Comparison of ENCODE assay signal across 23 cellular contexts in genomic region chr3:33167284-33167683, GRCh38. TPM values are rescaled to one million over a fixed set of nuclear protein-coding genes. Genes with fewer than 3 reads are reported as not detected.
"Had no signal": no experiment of that assay in that cellular context is flagged by ENCODE, and none has a peak within 500 bp of the region (broad histone marks: within the 10 kb centered on the region; RNA-seq: fewer than 3 reads in every experiment).

No MANE protein-coding gene starts in this region.

- H3K27ac ChIP-seq: lower lobe of right lung, pancreas, upper lobe of right lung had no signal

- H3K9me3 Mint-ChIP-seq: activated CD8-positive, alpha-beta T cell treated with anti-CD3 and anti-CD28 coated beads for 36 hours; activated naive CD4-positive, alpha-beta T cell treated with anti-CD3 and anti-CD28 coated beads, Interleukin-2, amount 10 ng/mL, durations not matched to agents 7 days and 5 days; activated naive CD8-positive, alpha-beta T cell treated with anti-CD3 and anti-CD28 coated beads, Interleukin-2, amount 50 U/mL, for 24 hours; activated T-cell treated with anti-CD3 and anti-CD28 coated beads, Interleukin-2, amount 50 U/mL, for 24 hours; dendritic cell treated with granulocyte-macrophage colony-stimulating factor and Interleukin-4, amounts not matched to agents 40 ng/mL and 50 ng/mL, for 4 days; effector memory CD8-positive, alpha-beta T cell; neural crest cell; stimulated activated naive CD8-positive, alpha-beta T cell treated with anti-CD3 and anti-CD28 coated beads, Interleukin-15, amount 100 ng/mL, for 72 hours had no signal

- H3K36me3 ChIP-seq: esophagus squamous epithelium, lower lobe of right lung, pancreas, upper lobe of right lung had no signal

- H3K4me3 Mint-ChIP-seq: activated CD4-positive, alpha-beta T cell treated with anti-CD3 and anti-CD28 coated beads, Interleukin-2, amount 10 ng/mL, durations not matched to agents 24 days and 14 days; activated CD8-positive, alpha-beta T cell treated with anti-CD3 and anti-CD28 coated beads for 36 hours; activated naive CD4-positive, alpha-beta T cell treated with anti-CD3 and anti-CD28 coated beads, Interleukin-2, amount 10 ng/mL, durations not matched to agents 7 days and 5 days; activated naive CD8-positive, alpha-beta T cell treated with anti-CD3 and anti-CD28 coated beads, Interleukin-2, amount 50 U/mL, for 24 hours; activated T-cell treated with anti-CD3 and anti-CD28 coated beads, Interleukin-2, amount 50 U/mL, for 24 hours; dendritic cell treated with granulocyte-macrophage colony-stimulating factor and Interleukin-4, amounts not matched to agents 40 ng/mL and 50 ng/mL, for 4 days; effector memory CD8-positive, alpha-beta T cell; neural crest cell; stimulated activated naive CD8-positive, alpha-beta T cell treated with anti-CD3 and anti-CD28 coated beads, Interleukin-15, amount 100 ng/mL, for 72 hours; T-helper 2 cell treated with Interferon-gamma antibody and Interleukin-4, amounts not matched to agents 5 μg/mL and 100 μg/mL, for 36 hours had no signal

- H3K36me3 Mint-ChIP-seq: activated naive CD4-positive, alpha-beta T cell treated with anti-CD3 and anti-CD28 coated beads, Interleukin-2, amount 10 ng/mL, durations not matched to agents 7 days and 5 days had no signal

- DNase-seq: activated CD4-positive, alpha-beta T cell treated with anti-CD3 and anti-CD28 coated beads, Interleukin-2, amount 10 ng/mL, durations not matched to agents 24 days and 14 days; activated CD4-positive, CD25-positive, alpha-beta regulatory T cell; activated CD8-positive, alpha-beta T cell treated with anti-CD3 and anti-CD28 coated beads for 36 hours; activated effector memory CD4-positive, alpha-beta T cell treated with Interleukin-2 at 50 U/mL for 16 hours; activated naive CD4-positive, alpha-beta T cell treated with anti-CD3 and anti-CD28 coated beads, Interleukin-2, amount 10 ng/mL, durations not matched to agents 7 days and 5 days; activated naive CD8-positive, alpha-beta T cell treated with anti-CD3 and anti-CD28 coated beads, Interleukin-2, amount 50 U/mL, for 24 hours; activated T-cell treated with anti-CD3 and anti-CD28 coated beads, Interleukin-2, amount 50 U/mL, for 24 hours; anterior cingulate cortex; cerebellar nuclear complex; effector memory CD8-positive, alpha-beta T cell; esophagus squamous epithelium; lower lobe of right lung; pancreas; SK-N-SH; stimulated activated CD4-positive, alpha-beta T cell treated with anti-CD3 and anti-CD28 coated beads, Interleukin-4, amount 100 ng/mL, for 1 hour; stimulated activated naive CD8-positive, alpha-beta T cell treated with anti-CD3 and anti-CD28 coated beads, Interleukin-15, amount 100 ng/mL, for 72 hours; testis; upper lobe of right lung had no signal

- H3K4me3 ChIP-seq: esophagus squamous epithelium, lower lobe of right lung, pancreas, smooth muscle cell, testis, upper lobe of right lung had no signal

- H3K27ac Mint-ChIP-seq: activated CD4-positive, alpha-beta T cell treated with anti-CD3 and anti-CD28 coated beads, Interleukin-2, amount 10 ng/mL, durations not matched to agents 24 days and 14 days; activated CD8-positive, alpha-beta T cell treated with anti-CD3 and anti-CD28 coated beads for 36 hours; activated naive CD4-positive, alpha-beta T cell treated with anti-CD3 and anti-CD28 coated beads, Interleukin-2, amount 10 ng/mL, durations not matched to agents 7 days and 5 days; activated naive CD8-positive, alpha-beta T cell treated with anti-CD3 and anti-CD28 coated beads, Interleukin-2, amount 50 U/mL, for 24 hours; activated T-cell treated with anti-CD3 and anti-CD28 coated beads, Interleukin-2, amount 50 U/mL, for 24 hours; dendritic cell treated with granulocyte-macrophage colony-stimulating factor and Interleukin-4, amounts not matched to agents 40 ng/mL and 50 ng/mL, for 4 days; stimulated activated naive CD8-positive, alpha-beta T cell treated with anti-CD3 and anti-CD28 coated beads, Interleukin-15, amount 100 ng/mL, for 72 hours; T-helper 2 cell treated with Interferon-gamma antibody and Interleukin-4, amounts not matched to agents 5 μg/mL and 100 μg/mL, for 36 hours had no signal

- H3K27me3 ChIP-seq: esophagus squamous epithelium, pancreas, testis, upper lobe of right lung had no signal

- ATAC-seq: activated CD8-positive, alpha-beta T cell treated with anti-CD3 and anti-CD28 coated beads for 36 hours; activated naive CD8-positive, alpha-beta T cell treated with anti-CD3 and anti-CD28 coated beads, Interleukin-2, amount 50 U/mL, for 24 hours; effector memory CD8-positive, alpha-beta T cell; lower lobe of right lung; pancreas; sciatic nerve; stimulated activated naive CD8-positive, alpha-beta T cell treated with anti-CD3 and anti-CD28 coated beads, Interleukin-15, amount 100 ng/mL, for 72 hours; upper lobe of right lung had no signal

- H3K4me1 ChIP-seq: esophagus squamous epithelium, lower lobe of right lung, pancreas, upper lobe of right lung had no signal

- H3K9me3 ChIP-seq: esophagus squamous epithelium, lower lobe of right lung, pancreas, SK-N-SH, testis, upper lobe of right lung had no signal

- H3K27me3 Mint-ChIP-seq: activated T-cell treated with anti-CD3 and anti-CD28 coated beads, Interleukin-2, amount 50 U/mL, for 24 hours; dendritic cell treated with granulocyte-macrophage colony-stimulating factor and Interleukin-4, amounts not matched to agents 40 ng/mL and 50 ng/mL, for 4 days; stimulated activated naive CD8-positive, alpha-beta T cell treated with anti-CD3 and anti-CD28 coated beads, Interleukin-15, amount 100 ng/mL, for 72 hours had no signal

RNA-seq across cellular contexts. Expression of gene SUSD5, which starts 51.3 kb away (rescaled TPM):
- total RNA-seq: activated CD4-positive, alpha-beta T cell treated with anti-CD3 and anti-CD28 coated beads, Interleukin-2, amount 10 ng/mL, durations not matched to agents 24 days and 14 days; activated CD8-positive, alpha-beta T cell treated with anti-CD3 and anti-CD28 coated beads for 36 hours had no signal
